Comparison of ENCODE assay signal across 31 cellular contexts in genomic region chr11:17917556-17917955, GRCh38.
"Had no signal": no experiment of that assay in that cellular context is flagged by ENCODE, and none has a peak within 500 bp of the region (broad histone marks: within the 10 kb centered on the region; RNA-seq: fewer than 3 reads in every experiment).

No MANE protein-coding gene starts in this region.

- H3K27me3 Mint-ChIP-seq: activated B cell treated with CpG ODN at 0.5 μM for 24 hours; activated CD4-positive, alpha-beta memory T cell treated with anti-CD3 and anti-CD28 coated beads for 36 hours; activated CD4-positive, alpha-beta T cell treated with anti-CD3 and anti-CD28 coated beads, Interleukin-2, amount 10 ng/mL, durations not matched to agents 24 days and 14 days; activated CD8-positive, alpha-beta memory T cell treated with anti-CD3 and anti-CD28 coated beads, Interleukin-2, amount 10 ng/mL, durations not matched to agents 7 days and 5 days; activated naive CD4-positive, alpha-beta T cell treated with anti-CD3 and anti-CD28 coated beads, Interleukin-2, amount 50 U/mL, for 24 hours; activated naive CD8-positive, alpha-beta T cell treated with anti-CD3 and anti-CD28 coated beads for 36 hours; activated naive CD8-positive, alpha-beta T cell treated with anti-CD3 and anti-CD28 coated beads, Interleukin-2, amount 50 U/mL, for 24 hours; central memory CD8-positive, alpha-beta T cell; dendritic cell treated with granulocyte-macrophage colony-stimulating factor and Interleukin-4, amounts not matched to agents 40 ng/mL and 50 ng/mL, for 4 days had no signal

- ATAC-seq: activated CD4-positive, CD25-positive, alpha-beta regulatory T cell treated with anti-CD3 and anti-CD28 coated beads, Interleukin-2, amount 50 U/mL, for 24 hours; activated CD8-positive, alpha-beta memory T cell treated with anti-CD3 and anti-CD28 coated beads, Interleukin-2, amount 10 ng/mL, durations not matched to agents 7 days and 5 days; activated CD8-positive, alpha-beta T cell treated with anti-CD3 and anti-CD28 coated beads, Interleukin-2, amount 10 ng/mL, durations not matched to agents 7 days and 5 days; activated naive CD8-positive, alpha-beta T cell treated with anti-CD3 and anti-CD28 coated beads, Interleukin-2, amount 50 U/mL, for 24 hours; body of pancreas had no signal

- DNase-seq: activated B cell treated with CpG ODN at 0.5 μM for 24 hours; activated CD4-positive, alpha-beta memory T cell treated with anti-CD3 and anti-CD28 coated beads for 36 hours; activated CD4-positive, alpha-beta T cell treated with anti-CD3 and anti-CD28 coated beads, Interleukin-2, amount 10 ng/mL, durations not matched to agents 24 days and 14 days; activated CD8-positive, alpha-beta memory T cell treated with anti-CD3 and anti-CD28 coated beads, Interleukin-2, amount 10 ng/mL, durations not matched to agents 7 days and 5 days; activated CD8-positive, alpha-beta memory T cell treated with anti-CD3 and anti-CD28 coated beads, Interleukin-2, amount 50 U/mL, for 4 hours; activated CD8-positive, alpha-beta T cell treated with anti-CD3 and anti-CD28 coated beads, Interleukin-2, amount 10 ng/mL, durations not matched to agents 7 days and 5 days; activated effector memory CD4-positive, alpha-beta T cell treated with anti-CD3 and anti-CD28 coated beads, Interleukin-2, amount 50 U/mL, for 16 hours; activated naive CD4-positive, alpha-beta T cell treated with anti-CD3 and anti-CD28 coated beads for 36 hours; activated naive CD8-positive, alpha-beta T cell treated with anti-CD3 and anti-CD28 coated beads for 36 hours; activated naive CD8-positive, alpha-beta T cell treated with anti-CD3 and anti-CD28 coated beads, Interleukin-2, amount 50 U/mL, for 24 hours; activated T-cell treated with anti-CD3 and anti-CD28 coated beads, Interleukin-2, amount 50 U/mL, for 1 hour; activated T-cell treated with anti-CD3 and anti-CD28 coated beads, Interleukin-2, amount 50 U/mL, for 48 hours; adrenal gland; amygdala; aorta; body of pancreas; dorsolateral prefrontal cortex; effector memory CD4-positive, alpha-beta T cell; endodermal cell; foreskin fibroblast; head of caudate nucleus; T-helper 2 cell had no signal

- H3K27ac Mint-ChIP-seq: activated B cell treated with CpG ODN at 0.5 μM for 24 hours; activated CD4-positive, alpha-beta memory T cell treated with anti-CD3 and anti-CD28 coated beads for 36 hours; activated CD4-positive, alpha-beta T cell treated with anti-CD3 and anti-CD28 coated beads, Interleukin-2, amount 10 ng/mL, durations not matched to agents 24 days and 14 days; activated CD8-positive, alpha-beta memory T cell treated with anti-CD3 and anti-CD28 coated beads, Interleukin-2, amount 10 ng/mL, durations not matched to agents 7 days and 5 days; activated CD8-positive, alpha-beta T cell treated with anti-CD3 and anti-CD28 coated beads, Interleukin-2, amount 10 ng/mL, durations not matched to agents 7 days and 5 days; activated naive CD4-positive, alpha-beta T cell treated with anti-CD3 and anti-CD28 coated beads for 36 hours; activated naive CD4-positive, alpha-beta T cell treated with anti-CD3 and anti-CD28 coated beads, Interleukin-2, amount 50 U/mL, for 24 hours; activated naive CD8-positive, alpha-beta T cell treated with anti-CD3 and anti-CD28 coated beads for 36 hours; activated naive CD8-positive, alpha-beta T cell treated with anti-CD3 and anti-CD28 coated beads, Interleukin-2, amount 50 U/mL, for 24 hours; activated T-helper 1 cell treated with anti-CD3 and anti-CD28 coated beads, Interleukin-12 subunit alpha, Interleukin-12 subunit beta, Interleukin-2, Interleukin-4 antibody, amounts not matched to agents 30 ng/mL and 10 ng/mL and 1 ng/mL, durations not matched to agents 14 hours and 24 hours and 36 hours; activated T-helper 2 cell treated with anti-CD3 and anti-CD28 coated beads, Interferon-gamma antibody, Interleukin-2, Interleukin-4, amounts not matched to agents 10 μg/mL and 5 μg/mL and 100 μg/mL, durations not matched to agents 14 hours and 24 hours and 36 hours; dendritic cell treated with granulocyte-macrophage colony-stimulating factor and Interleukin-4, amounts not matched to agents 40 ng/mL and 50 ng/mL, for 4 days; endodermal cell had no signal

- H3K4me1 Mint-ChIP-seq: activated B cell treated with CpG ODN at 0.5 μM for 24 hours; activated naive CD4-positive, alpha-beta T cell treated with anti-CD3 and anti-CD28 coated beads, Interleukin-2, amount 50 U/mL, for 24 hours; endodermal cell had no signal

- H3K9me3 Mint-ChIP-seq: activated B cell treated with CpG ODN at 0.5 μM for 24 hours; activated CD4-positive, alpha-beta memory T cell treated with anti-CD3 and anti-CD28 coated beads for 36 hours; activated CD4-positive, alpha-beta T cell treated with anti-CD3 and anti-CD28 coated beads, Interleukin-2, amount 10 ng/mL, durations not matched to agents 24 days and 14 days; activated naive CD4-positive, alpha-beta T cell treated with anti-CD3 and anti-CD28 coated beads for 36 hours; activated naive CD4-positive, alpha-beta T cell treated with anti-CD3 and anti-CD28 coated beads, Interleukin-2, amount 50 U/mL, for 24 hours; activated naive CD8-positive, alpha-beta T cell treated with anti-CD3 and anti-CD28 coated beads for 36 hours; activated naive CD8-positive, alpha-beta T cell treated with anti-CD3 and anti-CD28 coated beads, Interleukin-2, amount 50 U/mL, for 24 hours; activated T-helper 1 cell treated with anti-CD3 and anti-CD28 coated beads, Interleukin-12 subunit alpha, Interleukin-12 subunit beta, Interleukin-2, Interleukin-4 antibody, amounts not matched to agents 30 ng/mL and 10 ng/mL and 1 ng/mL, durations not matched to agents 14 hours and 24 hours and 36 hours; activated T-helper 2 cell treated with anti-CD3 and anti-CD28 coated beads, Interferon-gamma antibody, Interleukin-2, Interleukin-4, amounts not matched to agents 10 μg/mL and 5 μg/mL and 100 μg/mL, durations not matched to agents 14 hours and 24 hours and 36 hours; central memory CD8-positive, alpha-beta T cell; dendritic cell treated with granulocyte-macrophage colony-stimulating factor and Interleukin-4, amounts not matched to agents 40 ng/mL and 50 ng/mL, for 4 days; endodermal cell had no signal

- H3K4me3 Mint-ChIP-seq: activated B cell treated with CpG ODN at 0.5 μM for 24 hours; activated CD4-positive, alpha-beta memory T cell treated with anti-CD3 and anti-CD28 coated beads for 36 hours; activated CD4-positive, alpha-beta T cell treated with anti-CD3 and anti-CD28 coated beads, Interleukin-2, amount 10 ng/mL, durations not matched to agents 24 days and 14 days; activated CD8-positive, alpha-beta memory T cell treated with anti-CD3 and anti-CD28 coated beads, Interleukin-2, amount 10 ng/mL, durations not matched to agents 7 days and 5 days; activated CD8-positive, alpha-beta T cell treated with anti-CD3 and anti-CD28 coated beads, Interleukin-2, amount 10 ng/mL, durations not matched to agents 7 days and 5 days; activated naive CD4-positive, alpha-beta T cell treated with anti-CD3 and anti-CD28 coated beads for 36 hours; activated naive CD4-positive, alpha-beta T cell treated with anti-CD3 and anti-CD28 coated beads, Interleukin-2, amount 50 U/mL, for 24 hours; activated naive CD8-positive, alpha-beta T cell treated with anti-CD3 and anti-CD28 coated beads for 36 hours; activated naive CD8-positive, alpha-beta T cell treated with anti-CD3 and anti-CD28 coated beads, Interleukin-2, amount 50 U/mL, for 24 hours; activated T-helper 1 cell treated with anti-CD3 and anti-CD28 coated beads, Interleukin-12 subunit alpha, Interleukin-12 subunit beta, Interleukin-2, Interleukin-4 antibody, amounts not matched to agents 30 ng/mL and 10 ng/mL and 1 ng/mL, durations not matched to agents 14 hours and 24 hours and 36 hours; central memory CD8-positive, alpha-beta T cell; dendritic cell treated with granulocyte-macrophage colony-stimulating factor and Interleukin-4, amounts not matched to agents 40 ng/mL and 50 ng/mL, for 4 days; endodermal cell had no signal

- H3K4me1 ChIP-seq: body of pancreas had no signal

- H3K4me3 ChIP-seq: adrenal gland, body of pancreas, coronary artery, dorsolateral prefrontal cortex had no signal

- FAIRE-seq: frontal cortex had no signal

- H3K27ac ChIP-seq: adrenal gland, body of pancreas, coronary artery, dorsolateral prefrontal cortex, VCaP had no signal

- H3K27me3 ChIP-seq: adrenal gland, body of pancreas, dorsolateral prefrontal cortex had no signal

- H3K9me3 ChIP-seq: adrenal gland, body of pancreas had no signal

- H3K36me3 ChIP-seq: adrenal gland had no signal
